Comparison of ENCODE assay signal across 10 cellular contexts in the genomic region with DNA sequence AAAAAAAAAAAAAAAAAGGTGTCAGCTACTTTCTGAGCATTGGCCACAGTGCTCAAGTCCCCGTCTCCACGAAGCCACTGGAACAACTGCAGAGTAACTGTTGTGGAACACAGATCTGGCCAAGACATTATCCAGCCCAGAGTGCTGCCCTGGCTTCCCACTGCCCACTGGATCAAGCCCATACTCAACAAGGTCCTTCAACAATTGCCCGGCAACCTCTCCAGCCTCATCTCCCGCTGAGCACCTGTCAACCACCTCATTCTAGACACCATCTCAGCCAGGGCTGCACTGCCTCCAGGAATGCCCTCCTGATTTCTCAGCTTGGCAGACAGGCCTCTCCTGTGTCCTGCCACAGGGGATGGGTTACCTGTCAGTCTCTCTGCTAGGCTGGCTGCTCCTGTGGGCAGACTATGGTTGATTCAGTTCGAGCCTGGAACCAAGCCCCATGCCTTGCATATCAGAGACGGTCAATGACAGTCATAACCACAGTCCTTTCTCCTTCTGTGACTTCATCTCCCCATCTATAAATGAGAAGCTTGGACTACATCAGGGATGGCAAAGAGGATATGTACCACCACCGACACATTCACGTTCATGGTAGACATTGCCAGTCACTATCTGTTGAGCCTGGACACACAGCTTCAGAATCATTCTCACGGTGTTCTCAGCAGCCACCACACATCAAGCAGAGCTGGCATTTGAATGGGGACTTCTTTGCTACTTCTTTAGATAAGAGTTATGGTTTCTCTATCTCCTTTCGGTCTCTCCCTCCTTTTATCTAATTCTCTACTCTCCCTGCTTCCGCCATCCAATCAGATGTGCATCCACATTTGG.
DNase-seq lines count a peak whose midpoint lies in the region; ATAC-seq and TF ChIP-seq lines count a peak whose summit lies in the region.
"Had no signal": no experiment of that assay in that cellular context is flagged by ENCODE, and none has a peak within 500 bp of the region (broad histone marks: within the 10 kb centered on the region; RNA-seq: fewer than 3 reads in every experiment).

No MANE protein-coding gene starts in this region.

- TF ChIP-seq CTCF in hepatocyte (IDR thresholded peaks at IDR 0.05; ENCODE audit: poor library complexity), result no peak
- no peak for TF ChIP-seq CTCF in Calu3 (IDR thresholded peaks at IDR 0.05; ENCODE audit: unreplicated experiment)

- H3K4me3 ChIP-seq in hepatocyte, result no peak overlapping the region

- ATAC-seq in GM21825 (IDR thresholded peaks at IDR 0.05; ENCODE audit: unreplicated experiment) (peak; percentile 2), GM19463 (IDR thresholded peaks at IDR 0.05; ENCODE audit: unreplicated experiment) (no peak)
- peak in 1 of 2 donors; percentile 59 for ATAC-seq in activated naive CD4-positive, alpha-beta T cell treated with anti-CD3 and anti-CD28 coated beads, Interleukin-2, amount 50 U/mL, for 72 hours
- peak; percentile 10 for ATAC-seq in stimulated activated memory B cell treated with anti-CD40 and anti-IgM and Interleukin-4, amounts not matched to agents 10 μg/mL and 1 μg/mL and 100 μg/mL, for 72 hours

- CTCF ChIA-PET in Calu3 (lab: Charles Lee), result interaction anchor here (0.6 kb wide), 1 partner anchor 228 kb away, joined by 4 read pairs; no protein-coding TSS in a partner anchor

- H3K9me3 Mint-ChIP-seq in activated naive CD4-positive, alpha-beta T cell treated with anti-CD3 and anti-CD28 coated beads, Interleukin-2, amount 50 U/mL, for 72 hours, result no peaks in the 10 kb centered on the region
- no peaks in the 10 kb centered on the region for H3K9me3 Mint-ChIP-seq in stimulated activated memory B cell treated with anti-CD40 and anti-IgM and Interleukin-4, amounts not matched to agents 10 μg/mL and 1 μg/mL and 100 μg/mL, for 72 hours
- H3K9me3 Mint-ChIP-seq in Calu3 (ENCODE audit: low read depth, unreplicated experiment), result no peaks in the 10 kb centered on the region

- H3K4me1 ChIP-seq in hepatocyte (ENCODE audit: insufficient read depth), result peaks cover 50% of the 10 kb centered on the region

- 84% methylated on average over 11 of the region's 11 CpGs for WGBS in hepatocyte (ENCODE audit: low lambda C conversion rate, missing lambda C conversion rate)

- H3K27me3 ChIP-seq in hepatocyte, result no peaks in the 10 kb centered on the region

- H3K4me2 ChIP-seq in hepatocyte, result peak overlapping the region; percentile 54

- peaks cover 7% of the 10 kb centered on the region for H3K4me1 Mint-ChIP-seq in stimulated activated memory B cell treated with anti-CD40 and anti-IgM and Interleukin-4, amounts not matched to agents 10 μg/mL and 1 μg/mL and 100 μg/mL, for 72 hours
- peaks cover 21% of the 10 kb centered on the region for H3K4me1 Mint-ChIP-seq in Calu3 (ENCODE audit: low read depth, unreplicated experiment)

- H3K9me2 ChIP-seq in hepatocyte (replicated peaks; ENCODE audit: insufficient read depth), result no peaks in the 10 kb centered on the region

- no peaks in the 10 kb centered on the region for H3K27me3 Mint-ChIP-seq in stimulated activated memory B cell treated with anti-CD40 and anti-IgM and Interleukin-4, amounts not matched to agents 10 μg/mL and 1 μg/mL and 100 μg/mL, for 72 hours
- H3K27me3 Mint-ChIP-seq in Calu3 (ENCODE audit: unreplicated experiment), result no peaks in the 10 kb centered on the region

- H3K27ac ChIP-seq in hepatocyte, result peak overlapping the region; percentile 44

- intact Hi-C loops in Calu3 (cut with micrococcal nuclease; ENCODE audit: unreplicated experiment), result no loop called here

- peaks cover 76% of the 10 kb centered on the region for H3K79me2 ChIP-seq in hepatocyte

- no TSS peak for BruUV-seq in Calu3 (replicated peaks; lab: Mats Ljungman, UMichigan)

- H3K36me3 Mint-ChIP-seq in activated naive CD4-positive, alpha-beta T cell treated with anti-CD3 and anti-CD28 coated beads, Interleukin-2, amount 50 U/mL, for 72 hours, result peaks cover 8 to 22% of the 10 kb centered on the region in 2 donors
- H3K36me3 Mint-ChIP-seq in stimulated activated memory B cell treated with anti-CD40 and anti-IgM and Interleukin-4, amounts not matched to agents 10 μg/mL and 1 μg/mL and 100 μg/mL, for 72 hours, result peaks cover 13% of the 10 kb centered on the region
- no peaks in the 10 kb centered on the region for H3K36me3 Mint-ChIP-seq in Calu3 (ENCODE audit: insufficient read depth, unreplicated experiment)

- H3K27ac Mint-ChIP-seq in activated naive CD4-positive, alpha-beta T cell treated with anti-CD3 and anti-CD28 coated beads, Interleukin-2, amount 50 U/mL, for 72 hours, result peak overlapping the region; percentile 67 to 95
- H3K27ac Mint-ChIP-seq in stimulated activated memory B cell treated with anti-CD40 and anti-IgM and Interleukin-4, amounts not matched to agents 10 μg/mL and 1 μg/mL and 100 μg/mL, for 72 hours, result no peak overlapping the region
- no peak overlapping the region for H3K27ac Mint-ChIP-seq in Calu3 (ENCODE audit: unreplicated experiment)

- DNase-seq in activated naive CD4-positive, alpha-beta T cell treated with anti-CD3 and anti-CD28 coated beads, Interleukin-2, amount 50 U/mL, for 72 hours (ENCODE audit: low spot score in 2 of 2), result no peak
- peak; percentile 63 for DNase-seq in hepatocyte (ENCODE audit: low spot score)
- no peak for DNase-seq in mesenteric fat pad (ENCODE audit: low spot score)
- no peak for DNase-seq in MV-4-11 (lab: John Stamatoyannopoulos, UW)
- no peak for DNase-seq in Calu3
- DNase-seq: NCI-H1436; stimulated activated CD8-positive, alpha-beta memory T cell treated with anti-CD3 and anti-CD28 coated beads, Interleukin-4, amount 100 ng/mL, for 48 hours had no signal

- H3K36me3 ChIP-seq in hepatocyte (replicated peaks; ENCODE audit: insufficient read depth, low read depth), result no peaks in the 10 kb centered on the region

- no peak overlapping the region for H3K4me3 Mint-ChIP-seq in stimulated activated memory B cell treated with anti-CD40 and anti-IgM and Interleukin-4, amounts not matched to agents 10 μg/mL and 1 μg/mL and 100 μg/mL, for 72 hours
- no peak overlapping the region for H3K4me3 Mint-ChIP-seq in Calu3 (ENCODE audit: low read depth, unreplicated experiment)

- H2AFZ ChIP-seq in hepatocyte, result no peak overlapping the region

- peaks cover 46% of the 10 kb centered on the region for H4K20me1 ChIP-seq in hepatocyte (ENCODE audit: insufficient read depth, poor library complexity, severe bottlenecking)

- no peaks in the 10 kb centered on the region for H3K9me3 ChIP-seq in hepatocyte (ENCODE audit: low read depth)

Comparison
In these comparisons a context has a peak if more than half of its experiments do, and no peak if none do; other contexts are left out.
1. H3K27ac Mint-ChIP-seq: peak in activated naive CD4-positive, alpha-beta T cell treated with anti-CD3 and anti-CD28 coated beads, Interleukin-2, amount 50 U/mL, for 72 hours (2 of 2); none in stimulated activated memory B cell treated with anti-CD40 and anti-IgM and Interleukin-4, amounts not matched to agents 10 μg/mL and 1 μg/mL and 100 μg/mL, for 72 hours (single experiment) and Calu3 (single experiment).